In the genomic region with DNA sequence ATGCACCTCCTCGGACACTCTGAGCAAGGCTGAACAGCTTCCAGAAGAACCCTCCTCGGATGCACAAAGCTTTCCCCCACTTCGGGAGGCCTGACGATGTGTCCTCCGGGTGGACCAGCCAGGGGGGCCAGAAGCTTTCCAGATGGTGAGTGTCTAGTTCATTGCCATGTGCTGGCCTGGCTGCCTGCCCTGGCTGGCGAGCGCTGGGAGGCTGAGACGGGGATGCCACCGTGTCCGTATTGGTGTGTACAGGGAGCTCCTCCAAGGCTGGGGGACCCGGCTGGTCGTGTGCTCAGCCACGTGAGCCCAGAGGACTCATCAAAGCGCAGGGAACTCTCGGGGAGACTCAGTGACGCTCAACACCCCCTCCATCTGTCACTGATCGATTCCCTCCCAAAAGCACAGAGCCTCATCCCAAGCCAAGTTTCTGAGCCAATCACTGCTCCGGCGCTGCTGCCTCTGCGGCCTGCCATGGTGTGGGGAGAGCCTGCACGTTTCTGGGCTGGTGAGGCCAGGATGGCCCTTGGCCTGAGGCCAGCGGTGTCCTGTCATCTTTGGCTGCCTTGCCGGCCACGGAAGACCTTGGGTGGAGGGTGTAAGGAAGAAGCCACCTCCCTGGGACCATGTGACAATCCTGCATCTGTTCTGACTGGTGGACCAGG, we compare ENCODE assay signal across 21 cellular contexts.
DNase-seq lines count a peak whose midpoint lies in the region; ATAC-seq and TF ChIP-seq lines count a peak whose summit lies in the region.
"Had no signal": no experiment of that assay in that cellular context is flagged by ENCODE, and none has a peak within 500 bp of the region (broad histone marks: within the 10 kb centered on the region; RNA-seq: fewer than 3 reads in every experiment).

No MANE protein-coding gene starts in this region.

- peaks cover 0 to 20% of the 10 kb centered on the region in 2 experiments; a peak in 1 of 4 replicates for H3K4me1 ChIP-seq in SK-N-SH (ENCODE audit: control insufficient read depth in 1 of 2, insufficient read depth in 2 of 2, low read depth in 1 of 2, low read length in 1 of 2)
- H3K4me1 ChIP-seq in transverse colon, result peaks cover 0 to 12% (median 3%) of the 10 kb centered on the region in 4 donors
- H3K4me1 ChIP-seq: breast epithelium, Caco-2 had no signal

- 47% methylated on average over 20 of the region's 24 CpGs for WGBS in SK-N-SH (ENCODE audit: low lambda C conversion rate)
- WGBS in transverse colon (ENCODE audit: low coverage in 1 of 2), 2 donors, result 79% methylated on average over 21 of the region's 24 CpGs; no CpG with 5 or more reads in 1 of the 2 donors

- H3F3A ChIP-seq in SK-N-SH (replicated peaks; ENCODE audit: insufficient read depth), result no peaks in the 10 kb centered on the region

- H4K20me1 ChIP-seq in SK-N-SH (ENCODE audit: insufficient read depth), result no peaks in the 10 kb centered on the region

- H3K27me3 ChIP-seq in SK-N-SH (ENCODE audit: insufficient read depth) (no peaks in the 10 kb centered on the region), dorsolateral prefrontal cortex (peaks cover 0 to 63% (median 7%) of the 10 kb centered on the region in 45 donors), transverse colon (no peaks in the 10 kb centered on the region)

- TF ChIP-seq EP300 in SK-N-SH (IDR thresholded peaks at IDR 0.05; ENCODE audit: borderline replicate concordance in 1 of 2, low read depth in 1 of 2, low read length in 1 of 2), result no peak
- TF ChIP-seq EP300 in transverse colon (IDR thresholded peaks at IDR 0.05; ENCODE audit: low read depth), result no peak

- intact Hi-C loops in dorsolateral prefrontal cortex (cut with DNase I), result no loop called here
- intact Hi-C loops in transverse colon (cut with DNase I; ENCODE audit: low total_unique reads), result no loop called here
- intact Hi-C loops in activated CD4-positive, alpha-beta T cell treated with anti-CD3 and anti-CD28 coated beads for 36 hours (cut with DNase I, micrococcal nuclease), result no loop called here

- no peak for TF ChIP-seq RAD21 in SK-N-SH (IDR thresholded peaks at IDR 0.05; ENCODE audit: low read length)

- TF ChIP-seq CTCF in SK-N-SH (IDR thresholded peaks at IDR 0.05) (no peak), dorsolateral prefrontal cortex (IDR thresholded peaks at IDR 0.05 in 54 of 56, conservative IDR thresholded peaks at IDR 0.05 in 2 of 56; ENCODE audit: low read depth in 1 of 56, partially characterized antibody in 56 of 56) (no peak), transverse colon (IDR thresholded peaks at IDR 0.05) (no peak)

- CTCF ChIA-PET in SK-N-SH (lab: Yijun Ruan, JAX), result no interaction called here
- CTCF ChIA-PET in activated CD4-positive, alpha-beta T cell treated with anti-CD3 and anti-CD28 coated beads for 36 hours (lab: Charles Lee), result no interaction called here

- no peak overlapping the region for H3K4me3 ChIP-seq in SK-N-SH (ENCODE audit: low read depth in 2 of 2, low read length in 1 of 2)
- H3K4me3 ChIP-seq in dorsolateral prefrontal cortex, result peak overlapping the region in 2 of 59 donors; percentile 8 to 10
- no peak overlapping the region for H3K4me3 ChIP-seq in transverse colon
- H3K4me3 ChIP-seq: BLaER1 treated with 17β-estradiol and CSF1 and Interleukin-3, amounts not matched to agents 10 nM and 100 nM; breast epithelium; coronary artery; heart left ventricle had no signal

- in situ Hi-C loops in transverse colon (cut with MboI; ENCODE audit: low pct_ligation_motif_present in 1 of 4, low pct_unique_long_range_greater_than_20kb in 1 of 4, low sequenced_read_pairs in 3 of 4), result no loop called here

- no peaks in the 10 kb centered on the region for H3K79me2 ChIP-seq in SK-N-SH (ENCODE audit: insufficient read depth)

- no peaks in the 10 kb centered on the region for H3K36me3 ChIP-seq in SK-N-SH (replicated peaks in 1 of 2; ENCODE audit: control insufficient read depth in 1 of 2, insufficient read depth in 2 of 2, low read length in 1 of 2)
- no peaks in the 10 kb centered on the region for H3K36me3 ChIP-seq in transverse colon
- H3K36me3 ChIP-seq: BLaER1 treated with 17β-estradiol and CSF1 and Interleukin-3, amounts not matched to agents 10 nM and 100 nM; breast epithelium; heart left ventricle had no signal

- H3K4me1 Mint-ChIP-seq in activated CD4-positive, alpha-beta T cell treated with anti-CD3 and anti-CD28 coated beads for 36 hours, result peaks cover 11% of the 10 kb centered on the region

- no peak overlapping the region for H3K9ac ChIP-seq in SK-N-SH
- H3K9ac ChIP-seq: BLaER1 treated with 17β-estradiol and CSF1 and Interleukin-3, amounts not matched to agents 10 nM and 100 nM had no signal

- no peaks in the 10 kb centered on the region for H3K36me3 Mint-ChIP-seq in activated CD4-positive, alpha-beta T cell treated with anti-CD3 and anti-CD28 coated beads for 36 hours (ENCODE audit: low read depth)

- ATAC-seq in SK-N-SH treated with all-trans-retinoic acid at 6 μM for 48 hours (no peak), HG03196 (IDR thresholded peaks at IDR 0.05; ENCODE audit: unreplicated experiment) (no peak)
- ATAC-seq in activated CD4-positive, alpha-beta T cell treated with anti-CD3 and anti-CD28 coated beads for 36 hours, result no peak
- ATAC-seq: HepG2 had no signal

- H3K27ac ChIP-seq in SK-N-SH (ENCODE audit: low read depth in 2 of 2, low read length in 1 of 2), result no peak overlapping the region
- H3K27ac ChIP-seq in dorsolateral prefrontal cortex, result peak overlapping the region in 25 of 59 donors; percentile 1 to 86 (median 46)
- H3K27ac ChIP-seq in transverse colon, result no peak overlapping the region
- H3K27ac ChIP-seq: BLaER1 treated with 17β-estradiol and CSF1 and Interleukin-3, amounts not matched to agents 10 nM and 100 nM; breast epithelium; coronary artery had no signal

- no peak overlapping the region for H3K4me3 Mint-ChIP-seq in activated CD4-positive, alpha-beta T cell treated with anti-CD3 and anti-CD28 coated beads for 36 hours
- H3K4me3 Mint-ChIP-seq: activated T-cell treated with anti-CD3 and anti-CD28 coated beads, Interleukin-2, amount 50 U/mL, for 24 hours had no signal

- POLR2A ChIA-PET in SK-N-SH (lab: Yijun Ruan, JAX), result no interaction called here
- POLR2A ChIA-PET in activated CD4-positive, alpha-beta T cell treated with anti-CD3 and anti-CD28 coated beads for 36 hours (lab: Charles Lee), result no interaction called here

- no peak overlapping the region for H3K4me2 ChIP-seq in SK-N-SH
- H3K4me2 ChIP-seq: BLaER1 treated with 17β-estradiol and CSF1 and Interleukin-3, amounts not matched to agents 10 nM and 100 nM had no signal

- no peaks in the 10 kb centered on the region for H3K9me2 ChIP-seq in SK-N-SH

- H3K27me3 Mint-ChIP-seq in activated CD4-positive, alpha-beta T cell treated with anti-CD3 and anti-CD28 coated beads for 36 hours, result peaks cover 34% of the 10 kb centered on the region

- no peaks in the 10 kb centered on the region for H3K9me3 Mint-ChIP-seq in activated CD4-positive, alpha-beta T cell treated with anti-CD3 and anti-CD28 coated beads for 36 hours (ENCODE audit: low read depth)
- H3K9me3 Mint-ChIP-seq: activated T-cell treated with anti-CD3 and anti-CD28 coated beads, Interleukin-2, amount 50 U/mL, for 24 hours had no signal

- no peak overlapping the region for H3K27ac Mint-ChIP-seq in activated CD4-positive, alpha-beta T cell treated with anti-CD3 and anti-CD28 coated beads for 36 hours
- H3K27ac Mint-ChIP-seq: activated T-cell treated with anti-CD3 and anti-CD28 coated beads, Interleukin-2, amount 50 U/mL, for 24 hours had no signal

- DNase-seq in SK-N-SH (peak; percentile 53), dorsolateral prefrontal cortex (peak in 6 of 10 donors; percentile 31 to 61 (median 41)), mucosa of gallbladder (ENCODE audit: low spot score) (peak; percentile 14), transverse colon (peak; percentile 20), NCI-H446 treated with DMSO at 0.1 percent for 48 hours (lab: John Stamatoyannopoulos, UW) (no peak)
- no peak for DNase-seq in activated CD4-positive, alpha-beta T cell treated with anti-CD3 and anti-CD28 coated beads for 36 hours
- DNase-seq: activated CD4-positive, CD25-positive, alpha-beta regulatory T cell treated with anti-CD3 and anti-CD28 coated beads, Interleukin-2, amount 50 U/mL, for 72 hours; activated naive CD4-positive, alpha-beta T cell; activated T-cell treated with anti-CD3 and anti-CD28 coated beads, Interleukin-2, amount 50 U/mL, for 24 hours; Caco-2; NCI-H1417 treated with DMSO at 0.1 percent for 48 hours; stimulated activated CD4-positive, alpha-beta T cell treated with anti-CD3 and anti-CD28 coated beads, Interleukin-4, amount 100 ng/mL, for 24 hours; stimulated activated naive CD4-positive, alpha-beta T cell treated with Interleukin-2 at 50 U/mL for 16 hours; trophoblast cell had no signal

- no peak overlapping the region for H2AFZ ChIP-seq in SK-N-SH (ENCODE audit: low read depth)

- H3K9me3 ChIP-seq in SK-N-SH (no peaks in the 10 kb centered on the region), transverse colon (no peaks in the 10 kb centered on the region)
- H3K9me3 ChIP-seq: BLaER1 treated with 17β-estradiol and CSF1 and Interleukin-3, amounts not matched to agents 10 nM and 100 nM; breast epithelium; Caco-2; heart left ventricle had no signal

- TF ChIP-seq POLR2A in transverse colon (IDR thresholded peaks at IDR 0.05), result no peak

TF ChIP-seq in SK-N-SH, 30 proteins besides CTCF, POLR2A, EP300 and RAD21 (continues in another document):
- TF ChIP-seq, protein P1, sequence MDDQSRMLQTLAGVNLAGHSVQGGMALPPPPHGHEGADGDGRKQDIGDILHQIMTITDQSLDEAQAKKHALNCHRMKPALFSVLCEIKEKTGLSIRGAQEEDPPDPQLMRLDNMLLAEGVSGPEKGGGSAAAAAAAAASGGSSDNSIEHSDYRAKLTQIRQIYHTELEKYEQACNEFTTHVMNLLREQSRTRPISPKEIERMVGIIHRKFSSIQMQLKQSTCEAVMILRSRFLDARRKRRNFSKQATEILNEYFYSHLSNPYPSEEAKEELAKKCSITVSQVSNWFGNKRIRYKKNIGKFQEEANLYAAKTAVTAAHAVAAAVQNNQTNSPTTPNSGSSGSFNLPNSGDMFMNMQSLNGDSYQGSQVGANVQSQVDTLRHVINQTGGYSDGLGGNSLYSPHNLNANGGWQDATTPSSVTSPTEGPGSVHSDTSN (IDR thresholded peaks at IDR 0.05), result no peak
- no peak for TF ChIP-seq NFIC (IDR thresholded peaks at IDR 0.05; ENCODE audit: borderline replicate concordance)

TF ChIP-seq in SK-N-SH treated with all-trans-retinoic acid at 6 μM for 48 hours, 23 proteins besides CTCF, POLR2A, EP300 and RAD21 (continues in another document):
- no peak for TF ChIP-seq CSDC2 (CRISPR knock-in tag; IDR thresholded peaks at IDR 0.05)
- TF ChIP-seq TOX (CRISPR knock-in tag; IDR thresholded peaks at IDR 0.05; ENCODE audit: borderline replicate concordance), result no peak
- TF ChIP-seq SNAI2 (CRISPR knock-in tag; IDR thresholded peaks at IDR 0.05), result no peak

Comparison
In these comparisons a context has a peak if more than half of its experiments do, and no peak if none do; other contexts are left out.
1. DNase-seq: peak in SK-N-SH (single experiment), dorsolateral prefrontal cortex (6 of 10), mucosa of gallbladder (single experiment) and transverse colon (single experiment); none in NCI-H446 treated with DMSO at 0.1 percent for 48 hours (single experiment) and activated CD4-positive, alpha-beta T cell treated with anti-CD3 and anti-CD28 coated beads for 36 hours (single experiment).